15 cellular contexts compared by ENCODE assay signal in the genomic region with DNA sequence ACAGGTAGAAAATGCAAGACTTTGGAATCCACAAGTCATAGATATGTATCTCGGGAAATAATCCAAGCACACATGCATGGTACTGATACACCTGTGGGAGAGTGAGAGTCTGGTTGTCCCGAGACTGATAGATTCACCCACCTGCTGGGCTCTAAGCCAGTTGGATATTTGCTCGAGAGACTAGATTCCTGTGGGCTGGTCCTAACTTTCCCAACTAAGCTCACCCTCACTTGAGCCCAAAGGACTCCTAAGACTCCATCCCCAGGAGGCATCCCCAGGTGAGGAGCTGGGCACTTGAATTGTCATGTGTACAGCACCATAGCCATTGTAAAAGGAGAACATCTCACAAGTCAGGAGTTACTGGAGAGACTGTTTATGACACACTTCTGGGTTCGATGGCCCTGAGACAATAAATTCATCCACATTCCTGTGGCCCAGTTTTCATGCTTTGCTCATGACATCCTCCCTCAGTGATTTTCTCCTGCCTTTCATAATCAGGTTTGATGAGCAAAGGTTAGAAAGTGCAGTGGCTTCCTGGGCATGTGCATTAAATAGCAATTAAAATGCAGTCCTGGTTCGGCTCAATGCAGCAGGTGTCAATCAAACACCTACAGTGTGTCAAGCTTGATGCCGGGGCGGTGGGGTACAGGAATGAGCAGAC. TPM values are rescaled to one million over a fixed set of nuclear protein-coding genes. Genes with fewer than 3 reads are reported as not detected.
DNase-seq lines count a peak whose midpoint lies in the region; ATAC-seq and TF ChIP-seq lines count a peak whose summit lies in the region.
"Had no signal": no experiment of that assay in that cellular context is flagged by ENCODE, and none has a peak within 500 bp of the region (broad histone marks: within the 10 kb centered on the region; RNA-seq: fewer than 3 reads in every experiment).

No MANE protein-coding gene starts in this region.

- H3K56ac ChIP-seq in IMR-90 (ENCODE audit: extremely low read depth, insufficient read depth, low read length) = no peak overlapping the region

- H3K27ac ChIP-seq in IMR-90 (ENCODE audit: insufficient read depth, low read length) = peak overlapping the region; percentile 37; the same call in 1 of the 2 replicates
- peak overlapping the region; percentile 9 for H3K27ac ChIP-seq in colonic mucosa
- H3K27ac ChIP-seq in mesenchymal stem cell (ENCODE audit: low read length, poor library complexity, severe bottlenecking) = peak overlapping the region; percentile 99
- H3K27ac ChIP-seq: BLaER1 treated with 17β-estradiol and CSF1 and Interleukin-3, amounts not matched to agents 10 nM and 100 nM; spleen had no signal

- H2BK5ac ChIP-seq in IMR-90 (ENCODE audit: low read depth, low read length, poor library complexity, severe bottlenecking) (peak overlapping the region; percentile 64), mesenchymal stem cell (ENCODE audit: low read depth, low read length, poor library complexity, severe bottlenecking) (no peak overlapping the region)

- no peak overlapping the region for H2AFZ ChIP-seq in IMR-90 (replicated peaks; ENCODE audit: low read length, poor library complexity)
- no peak overlapping the region for H2AFZ ChIP-seq in mesenchymal stem cell (ENCODE audit: low read depth, low read length)

- no peak for TF ChIP-seq POLR2A in IMR-90 (IDR thresholded peaks at IDR 0.05; ENCODE audit: low read depth, low read length)

- H3K36me3 ChIP-seq in IMR-90 (ENCODE audit: control insufficient read depth, insufficient read depth, low read length) (no peaks in the 10 kb centered on the region), colonic mucosa (no peaks in the 10 kb centered on the region), mesenchymal stem cell (ENCODE audit: control insufficient read depth in 1 of 2, insufficient read depth in 2 of 2, low read depth in 1 of 2, low read length in 2 of 2) (peaks cover 2 to 12% of the 10 kb centered on the region in 2 experiments)
- H3K36me3 ChIP-seq: BLaER1 treated with 17β-estradiol and CSF1 and Interleukin-3, amounts not matched to agents 10 nM and 100 nM; spleen had no signal

- H3K4ac ChIP-seq in IMR-90 (ENCODE audit: low read depth, low read length) (no peak overlapping the region), mesenchymal stem cell (ENCODE audit: low read depth in 1 of 2, low read length in 2 of 2) (no peak overlapping the region)

- dilution Hi-C loops in IMR-90 (cut with HindIII; ENCODE audit: low sequenced_read_pairs, unreplicated experiment) = no loop called here

- H2BK20ac ChIP-seq in IMR-90 (ENCODE audit: low read depth, low read length) = peak overlapping the region; percentile 39; the same call in 1 of the 2 replicates

- no peak overlapping the region for H4K91ac ChIP-seq in IMR-90 (ENCODE audit: insufficient read depth, low read depth, low read length)
- no peak overlapping the region for H4K91ac ChIP-seq in mesenchymal stem cell (ENCODE audit: low read length)

- H2BK15ac ChIP-seq in IMR-90 (ENCODE audit: low read depth, low read length) (no peak overlapping the region; the same call in 2 of the 3 replicates), mesenchymal stem cell (ENCODE audit: low read depth, poor library complexity, severe bottlenecking) (no peak overlapping the region)

- H2BK12ac ChIP-seq in mesenchymal stem cell (ENCODE audit: low read length in 2 of 2) = no peak overlapping the region

- H3K4me2 ChIP-seq in IMR-90 (ENCODE audit: low read depth, low read length) (peak overlapping the region; percentile 59; the same call in 1 of the 2 replicates), mesenchymal stem cell (ENCODE audit: low read length, poor library complexity, severe bottlenecking) (peak overlapping the region; percentile 11)
- H3K4me2 ChIP-seq: BLaER1 treated with 17β-estradiol and CSF1 and Interleukin-3, amounts not matched to agents 10 nM and 100 nM had no signal

- H4K20me1 ChIP-seq in IMR-90 (ENCODE audit: insufficient read depth, low read length) = no peaks in the 10 kb centered on the region
- H4K20me1 ChIP-seq: BLaER1 treated with 17β-estradiol and CSF1 and Interleukin-3, amounts not matched to agents 10 nM and 100 nM had no signal

- H4K5ac ChIP-seq in IMR-90 (ENCODE audit: low read depth, low read length) = no peak overlapping the region

- ATAC-seq in IMR-90 (ENCODE audit: low read depth) = peak; percentile 35; the same call in 1 of the 2 replicates
- no peak for ATAC-seq in GM18519 (IDR thresholded peaks at IDR 0.05; ENCODE audit: low FRiP score, unreplicated experiment)
- ATAC-seq: effector memory CD8-positive, alpha-beta T cell; natural killer cell; WTC11 had no signal

- H2AK5ac ChIP-seq in IMR-90 (ENCODE audit: low read depth, low read length) = no peak overlapping the region; the same call in 1 of the 2 replicates
- peak overlapping the region; percentile 96 for H2AK5ac ChIP-seq in mesenchymal stem cell (ENCODE audit: low read length, severe bottlenecking)

- no peak overlapping the region for H2AK9ac ChIP-seq in IMR-90 (replicated peaks; ENCODE audit: low read depth, low read length, poor library complexity)

- BruUV-seq in IMR-90 (replicated peaks; lab: Mats Ljungman, UMichigan) = no TSS peak

- intact Hi-C loops in IMR-90 (cut with micrococcal nuclease) (no loop called here), colonic mucosa (cut with DNase I) (no loop called here)

- CTCF ChIA-PET in IMR-90 (lab: Yijun Ruan, JAX) = no interaction called here

- H3K9me3 ChIP-seq in IMR-90 (ENCODE audit: control insufficient read depth, insufficient read depth, low read length) = no peaks in the 10 kb centered on the region
- H3K9me3 ChIP-seq in colonic mucosa = no peaks in the 10 kb centered on the region
- no peaks in the 10 kb centered on the region for H3K9me3 ChIP-seq in mesenchymal stem cell (ENCODE audit: control insufficient read depth, low read length)
- H3K9me3 ChIP-seq: BLaER1 treated with 17β-estradiol and CSF1 and Interleukin-3, amounts not matched to agents 10 nM and 100 nM; spleen had no signal

- 50% methylated on average over 2 of the region's 7 CpGs; no CpG with 5 or more reads in 1 of the 2 experiments for WGBS in IMR-90 (ENCODE audit: extremely low coverage in 2 of 2, insufficient read length in 1 of 2), 2 experiments
- WGBS in mesenchymal stem cell = 91% methylated on average over 6 of the region's 7 CpGs

- DNase-seq in AG08396 (ENCODE audit: low spot score) = peak; percentile 47
- peak; percentile 53 for DNase-seq in IMR-90
- no peak for DNase-seq in colonic mucosa
- peak; percentile 72 for DNase-seq in mesenchymal stem cell
- DNase-seq in HPDE6-E6E7 (ENCODE audit: extremely low spot score) = no peak
- DNase-seq in NCI-H187 treated with DMSO at 0.1 percent for 48 hours (lab: John Stamatoyannopoulos, UW) = no peak
- no peak for DNase-seq in T-helper 9 cell
- DNase-seq: effector memory CD8-positive, alpha-beta T cell; natural killer cell; NCI-H510A treated with DMSO at 0.1 percent for 48 hours; Right ventricle myocardium superior; spleen had no signal

- in situ Hi-C loops in IMR-90 (cut with MboI; ENCODE audit: low sequenced_read_pairs) = no loop called here

- peaks cover 3% of the 10 kb centered on the region; the same call in 1 of the 2 replicates for H3K9me1 ChIP-seq in IMR-90 (ENCODE audit: insufficient read depth, low read length)

- H3K79me1 ChIP-seq in IMR-90 (ENCODE audit: low read depth in 1 of 2, low read length in 2 of 2) (no peaks in the 10 kb centered on the region), mesenchymal stem cell (replicated peaks; ENCODE audit: low read length, poor library complexity, severe bottlenecking) (peaks cover 12% of the 10 kb centered on the region)

- H3K9ac ChIP-seq in IMR-90 (ENCODE audit: low read depth, low read length) = no peak overlapping the region
- H3K9ac ChIP-seq in colonic mucosa (ENCODE audit: low read depth in 2 of 2, low read length in 2 of 2) = no peak overlapping the region
- peak overlapping the region; percentile 84 for H3K9ac ChIP-seq in mesenchymal stem cell (ENCODE audit: low read length)
- H3K9ac ChIP-seq: BLaER1 treated with 17β-estradiol and CSF1 and Interleukin-3, amounts not matched to agents 10 nM and 100 nM had no signal

- no peak for TF ChIP-seq RAD21 in IMR-90 (IDR thresholded peaks at IDR 0.05; ENCODE audit: low read length)

- TF ChIP-seq CTCF in IMR-90 (conservative IDR thresholded peaks at IDR 0.05; ENCODE audit: low read depth, low read length) (no peak), colonic mucosa (IDR thresholded peaks at IDR 0.05) (no peak)

- no peak overlapping the region for H2BK120ac ChIP-seq in IMR-90 (ENCODE audit: low read depth, low read length)
- no peak overlapping the region for H2BK120ac ChIP-seq in mesenchymal stem cell (ENCODE audit: low read depth, low read length)

- H3K18ac ChIP-seq in IMR-90 (ENCODE audit: low read depth, low read length) (peak overlapping the region; percentile 16; the same call in 1 of the 2 replicates), mesenchymal stem cell (ENCODE audit: low read depth in 1 of 2, low read length in 2 of 2) (no peak overlapping the region)

- H4K8ac ChIP-seq in IMR-90 (ENCODE audit: low read depth in 2 of 2, low read length in 2 of 2) (peak overlapping the region in 1 of 2 experiments; percentile 13; a peak in 1 of 4 replicates), mesenchymal stem cell (ENCODE audit: low read length) (no peak overlapping the region)

- H3K27me3 ChIP-seq in IMR-90 (ENCODE audit: control insufficient read depth, insufficient read depth, low read length) = no peaks in the 10 kb centered on the region
- H3K27me3 ChIP-seq in colonic mucosa = no peaks in the 10 kb centered on the region
- H3K27me3 ChIP-seq in mesenchymal stem cell (ENCODE audit: control insufficient read depth in 1 of 2, insufficient read depth in 1 of 2, low read length in 2 of 2) = no peaks in the 10 kb centered on the region
- H3K27me3 ChIP-seq: BLaER1 treated with 17β-estradiol and CSF1 and Interleukin-3, amounts not matched to agents 10 nM and 100 nM; spleen had no signal

- H3K4me3 ChIP-seq in IMR-90 (ENCODE audit: insufficient read depth, low read depth, low read length) (no peak overlapping the region), colonic mucosa (no peak overlapping the region), mesenchymal stem cell (ENCODE audit: insufficient read depth in 1 of 2, low read depth in 1 of 2, low read length in 2 of 2) (peak overlapping the region in 1 of 2 experiments; percentile 41)
- H3K4me3 ChIP-seq: BLaER1 treated with 17β-estradiol and CSF1 and Interleukin-3, amounts not matched to agents 10 nM and 100 nM; spleen had no signal

- H3K14ac ChIP-seq in IMR-90 (replicated peaks; ENCODE audit: low read depth, low read length) (no peak overlapping the region), mesenchymal stem cell (ENCODE audit: low read length in 2 of 2) (no peak overlapping the region)

- H3K4me1 ChIP-seq in IMR-90 (ENCODE audit: control insufficient read depth, insufficient read depth, low read length) (peaks cover 9% of the 10 kb centered on the region), colonic mucosa (peaks cover 6% of the 10 kb centered on the region), mesenchymal stem cell (ENCODE audit: control insufficient read depth, insufficient read depth, low read depth, low read length) (peaks cover 19% of the 10 kb centered on the region)
- H3K4me1 ChIP-seq: BLaER1 treated with 17β-estradiol and CSF1 and Interleukin-3, amounts not matched to agents 10 nM and 100 nM; spleen had no signal

- H3K23ac ChIP-seq in IMR-90 (ENCODE audit: low read depth, low read length) (no peak overlapping the region), mesenchymal stem cell (ENCODE audit: low read length in 2 of 2) (no peak overlapping the region)

- POLR2A ChIA-PET in IMR-90 (lab: Charles Lee; ENCODE audit: unreplicated experiment) = no interaction called here

RNA-seq across cellular contexts. Expression of a gene that starts 18.1 kb away (rescaled TPM):
- total RNA-seq in IMR-90 (2012; rRNA removed) (3.9 and 4.1 TPM in 2 replicates), colonic mucosa (10 to 100 TPM in 1 of 2 donors, 1 to 10 TPM in 1; 9.1 to 25.0 TPM)
- polyA plus RNA-seq in IMR-90 (2012; rRNA removed) = 1.7 and 2.2 TPM in 2 replicates
- 1.2 and 1.7 TPM in 2 replicates for polyA plus RNA-seq in IMR-90 (2012; cell fraction: cytosol; rRNA removed)
- 0.72 and 2.0 TPM in 2 replicates for polyA plus RNA-seq in IMR-90 (2012; cell fraction: nucleus; rRNA removed; ENCODE audit: low replicate concordance)
- polyA plus RNA-seq in mesenchymal stem cell (2013, experiment 1 of 2) = 3.6 TPM
- 3.8 TPM for polyA plus RNA-seq in mesenchymal stem cell (2013, experiment 2 of 2)
- total RNA-seq: natural killer cell had no signal

Comparison
In these comparisons a context has a peak if more than half of its experiments do, and no peak if none do; other contexts are left out.
1. DNase-seq: peak in AG08396 (single experiment), IMR-90 (single experiment) and mesenchymal stem cell (single experiment); none in colonic mucosa (single experiment), HPDE6-E6E7 (single experiment), NCI-H187 treated with DMSO at 0.1 percent for 48 hours (single experiment) and T-helper 9 cell (single experiment).
2. H3K27ac ChIP-seq: peak in every context shown above with its lines; median percentile 99 in mesenchymal stem cell; 37 in IMR-90; 9 in colonic mucosa.